8 cellular contexts compared by ENCODE assay signal in genomic region chr19:34678085-34678412, GRCh38. TPM values are rescaled to one million over a fixed set of nuclear protein-coding genes. Genes with fewer than 3 reads are reported as not detected.
DNase-seq lines count a peak whose midpoint lies in the region; ATAC-seq, FAIRE-seq and TF ChIP-seq lines count a peak whose summit lies in the region.

No MANE protein-coding gene starts in this region.

- H3K79me2 ChIP-seq in H1 (ENCODE audit: control insufficient read depth in 1 of 2, insufficient read depth in 2 of 2, low read length in 2 of 2) = peaks cover 0 to 7% of the 10 kb centered on the region in 2 experiments; a peak in 1 of 4 replicates
- peaks cover 11% of the 10 kb centered on the region for H3K79me2 ChIP-seq in neural cell (replicated peaks; ENCODE audit: insufficient read depth, low read length)

- H2BK20ac ChIP-seq in H1 (ENCODE audit: low read length) = no peak overlapping the region

- H3K9ac ChIP-seq in NT2/D1 (ENCODE audit: insufficient read length, low read depth) (peak overlapping the region; percentile 83), H1 (replicated peaks in 1 of 4; ENCODE audit: extremely low read depth in 1 of 4, low read depth in 3 of 4, low read length in 3 of 4) (peak overlapping the region; percentile 80 to 90 (median 88)), neural cell (ENCODE audit: low read length) (peak overlapping the region; percentile 91)

- no peak overlapping the region for H3K14ac ChIP-seq in H1 (ENCODE audit: insufficient read length)

- H3F3A ChIP-seq in neural cell (ENCODE audit: insufficient read depth, low read length, poor library complexity, severe bottlenecking) = peaks cover 4% of the 10 kb centered on the region

- H4K20me1 ChIP-seq in H1 (replicated peaks in 1 of 2; ENCODE audit: control insufficient read depth in 1 of 2, insufficient read depth in 2 of 2, low read length in 2 of 2) (no peaks in the 10 kb centered on the region), neural cell (ENCODE audit: insufficient read depth) (no peaks in the 10 kb centered on the region)

- H4K5ac ChIP-seq in H1 (ENCODE audit: insufficient read length, low read depth, low read length) = peak overlapping the region; percentile 76

- no peak overlapping the region for H3K56ac ChIP-seq in H1 (replicated peaks; ENCODE audit: insufficient read length, low read depth, low read length)

- H2BK12ac ChIP-seq in H1 (ENCODE audit: low read depth, low read length) = no peak overlapping the region

- no peak overlapping the region for H2AK5ac ChIP-seq in H1 (ENCODE audit: low read depth, low read length)

- 0 out of 2 replicates have a peak overlapping the region, but pooled peaks have one; percentile 10 for H2BK5ac ChIP-seq in H1 (ENCODE audit: low read depth, low read length)

- H3K27ac ChIP-seq in C4-2B = peak overlapping the region; percentile 80
- H3K27ac ChIP-seq in H1 (ENCODE audit: low read depth, low read length) = no peak overlapping the region; the same call in 1 of the 2 replicates
- peak overlapping the region; percentile 96 for H3K27ac ChIP-seq in neural cell (ENCODE audit: low read length)

- POLR2A ChIA-PET in H1 (lab: Charles Lee; ENCODE audit: partially characterized antibody) = interaction anchor here (0.6 to 2.2 kb wide), 23 partner anchors 9 to 598 kb away, joined by 3 to 19 read pairs (median 4); partner anchors contain the start of gene WTIP

- TF ChIP-seq EP300 in H1 (IDR thresholded peaks at IDR 0.05; ENCODE audit: borderline replicate concordance in 1 of 2, low read depth in 2 of 2, low read length in 2 of 2) (no peak), neural cell (conservative IDR thresholded peaks at IDR 0.05; ENCODE audit: poor library complexity, severe bottlenecking) (no peak)

- no peak for DNase-seq in NT2/D1 (ENCODE audit: low read depth, low spot score)
- no peak for DNase-seq in H1 (ENCODE audit: low read depth in 1 of 2, low spot score in 2 of 2)
- no peak for DNase-seq in ureter (ENCODE audit: low spot score)
- no peak for DNase-seq in NCI-H2029 (lab: John Stamatoyannopoulos, UW)
- no peak for DNase-seq in NCI-H774 (lab: John Stamatoyannopoulos, UW)
- DNase-seq in sciatic nerve (ENCODE audit: low spot score) = no peak

- 19% methylated on average over 18 of the region's 20 CpGs; no CpG with 5 or more reads in 1 of the 2 experiments for WGBS in H1 (ENCODE audit: extremely low coverage in 1 of 2, insufficient coverage in 1 of 2, insufficient read length in 1 of 2, insufficient replicate concordance in 2 of 2, low coverage in 1 of 2, low lambda C conversion rate in 2 of 2, missing lambda C conversion rate in 1 of 2), 2 experiments

- H2BK15ac ChIP-seq in H1 (ENCODE audit: low read length) = no peak overlapping the region

- TF ChIP-seq CTCF in C4-2B (conservative IDR thresholded peaks at IDR 0.05) = no peak
- TF ChIP-seq CTCF in H1 (IDR thresholded peaks at IDR 0.05; ENCODE audit: control extremely low read depth in 1 of 3, insufficient read depth in 1 of 3, low read depth in 1 of 3, low read length in 3 of 3) = no peak
- no peak for TF ChIP-seq CTCF in neural cell (IDR thresholded peaks at IDR 0.05; ENCODE audit: poor library complexity, severe bottlenecking)

- H4K8ac ChIP-seq in H1 (ENCODE audit: extremely low read depth, insufficient read depth, low read length) = peak overlapping the region; percentile 98

- H3K23me2 ChIP-seq in H1 (ENCODE audit: low read depth, low read length) = no peaks in the 10 kb centered on the region

- H3K4me3 ChIP-seq in NT2/D1 (ENCODE audit: insufficient read length, low read depth) (peak overlapping the region; percentile 74), H1 (ENCODE audit: extremely low read depth in 1 of 4, insufficient read depth in 2 of 4, low read depth in 3 of 4, low read length in 4 of 4) (peak overlapping the region; percentile 71 to 90 (median 75)), neural cell (ENCODE audit: low read length) (peak overlapping the region; percentile 93)

- no peak overlapping the region for H3K4ac ChIP-seq in H1 (replicated peaks; ENCODE audit: insufficient read length, low read depth, low read length)

- H3K36me3 ChIP-seq in NT2/D1 (ENCODE audit: insufficient read depth, insufficient read length, low read length) (peaks cover 32% of the 10 kb centered on the region), H1 (ENCODE audit: control insufficient read depth in 2 of 4, insufficient read depth in 4 of 4, low read length in 3 of 4) (peaks cover 3 to 37% (median 17%) of the 10 kb centered on the region in 4 experiments; a peak in 6 of 8 replicates), neural cell (ENCODE audit: insufficient read depth, low read length) (peaks cover 16% of the 10 kb centered on the region)

- H3K27me3 ChIP-seq in NT2/D1 (ENCODE audit: insufficient read depth, insufficient read length) = no peaks in the 10 kb centered on the region
- H3K27me3 ChIP-seq in H1 (replicated peaks in 1 of 4; ENCODE audit: control insufficient read depth in 3 of 4, extremely low read depth in 1 of 4, insufficient read depth in 3 of 4, low read length in 3 of 4) = no peaks in the 10 kb centered on the region; a peak in 3 of 7 replicates
- H3K27me3 ChIP-seq in neural cell (ENCODE audit: insufficient read depth, low read depth, low read length) = no peaks in the 10 kb centered on the region

- H3K4me2 ChIP-seq in H1 (ENCODE audit: insufficient read depth in 1 of 2, low read depth in 2 of 2, low read length in 2 of 2) (peak overlapping the region; percentile 82 to 94), neural cell (ENCODE audit: low read length) (peak overlapping the region; percentile 58)

- no peak overlapping the region for H3K23ac ChIP-seq in H1 (ENCODE audit: insufficient read length)

- H3K4me1 ChIP-seq in NT2/D1 (ENCODE audit: insufficient read depth, insufficient read length) (no peaks in the 10 kb centered on the region), H1 (replicated peaks in 1 of 4; ENCODE audit: control insufficient read depth in 3 of 4, insufficient read depth in 4 of 4, low read length in 3 of 4) (peaks cover 0 to 3% (median 2%) of the 10 kb centered on the region in 4 experiments; a peak in 4 of 7 replicates)

- no peak overlapping the region for H3K18ac ChIP-seq in H1 (ENCODE audit: extremely low read depth, low read length)

- H3K9me3 ChIP-seq in NT2/D1 (ENCODE audit: insufficient read depth, low read length) = peaks cover 6% of the 10 kb centered on the region
- peaks cover 3 to 4% of the 10 kb centered on the region in 2 experiments; a peak in 2 of 4 replicates for H3K9me3 ChIP-seq in H1 (ENCODE audit: insufficient read depth in 2 of 2, low read depth in 1 of 2, low read length in 1 of 2)
- H3K9me3 ChIP-seq in neural cell (ENCODE audit: low read length) = peaks cover 5% of the 10 kb centered on the region

- H4K91ac ChIP-seq in H1 (replicated peaks; ENCODE audit: insufficient read length, low read length) = no peak overlapping the region

- no peak for TF ChIP-seq POLR2A in H1 (IDR thresholded peaks at IDR 0.05; ENCODE audit: control extremely low read depth in 1 of 2, low read depth in 2 of 2, low read length in 2 of 2)

- no peak overlapping the region for H2BK120ac ChIP-seq in H1 (replicated peaks; ENCODE audit: low read depth, low read length)

- H2AFZ ChIP-seq in H1 (ENCODE audit: low read length) = 0 out of 2 replicates have a peak overlapping the region, but pooled peaks have one; percentile 36
- H2AFZ ChIP-seq in neural cell (ENCODE audit: low read depth, low read length) = peak overlapping the region; percentile 92

- CTCF ChIA-PET in H1 (lab: Charles Lee; ENCODE audit: partially characterized antibody) = interaction anchor here (0.6 to 1.2 kb wide), 3 partner anchors 161 to 434 kb away, joined by 3 to 4 read pairs (median 3); no protein-coding TSS in a partner anchor

- no peak for TF ChIP-seq RAD21 in H1 (IDR thresholded peaks at IDR 0.05 in 1 of 2, conservative IDR thresholded peaks at IDR 0.05 in 1 of 2; ENCODE audit: low read depth in 2 of 2, low read length in 2 of 2)
- TF ChIP-seq RAD21 in neural cell (conservative IDR thresholded peaks at IDR 0.05) = no peak

- no peaks in the 10 kb centered on the region for H3K9me2 ChIP-seq in neural cell (ENCODE audit: insufficient read depth, low read length)

- no peak for FAIRE-seq in H1 (lab: Jason Lieb, UNC)

- ATAC-seq in sciatic nerve = no peak

- H3K79me1 ChIP-seq in H1 (ENCODE audit: low read depth, low read length) = no peaks in the 10 kb centered on the region; the same call in 1 of the 2 replicates

- intact Hi-C loops in sciatic nerve (cut with DNase I) = no loop called here

RNA-seq across cellular contexts. Expression of gene ZNF302, which starts 0.6 kb away (rescaled TPM):
- total RNA-seq in H1 (2021; fragmentation: NEBNext Ultra II Directional; extraction: Animal tissue kit (Norgen Biotek cat#: 25700)) = 17.0 and 20.4 TPM in 2 replicates
- 9.1 and 10.9 TPM in 2 replicates for polyA plus RNA-seq in H1 (2011; rRNA removed)
- polyA plus RNA-seq in H1 (2011; cell fraction: cytosol; rRNA removed) = 14.1 TPM
- 19.0 TPM for polyA plus RNA-seq in H1 (2011; cell fraction: nucleus; rRNA removed)
- 10.9 to 19.6 TPM (median 11.2 TPM) in 4 replicates for polyA plus RNA-seq in H1 (2012, experiment 1 of 2)
- polyA plus RNA-seq in H1 (2012, experiment 2 of 2) = 1.0 TPM
- polyA plus RNA-seq in H1 (2013, experiment 1 of 2) = 16.5 TPM
- polyA plus RNA-seq in H1 (2013, experiment 2 of 2) = 14.4 TPM
- polyA minus RNA-seq in H1 (2011; rRNA and poly(A)+ RNA removed) = 13.2 and 14.7 TPM in 2 replicates
- polyA minus RNA-seq in H1 (2011; cell fraction: cytosol; rRNA and poly(A)+ RNA removed) = 10.9 TPM
- 37.1 TPM for polyA minus RNA-seq in H1 (2011; cell fraction: nucleus; rRNA and poly(A)+ RNA removed)
- 92.6 and 107 TPM in 2 replicates for polyA plus RNA-seq in neural cell
- 63.8 and 66.8 TPM in 2 replicates for polyA minus RNA-seq in neural cell
- 41.1 TPM for total RNA-seq in ureter
- total RNA-seq in sciatic nerve = 46.3 TPM

RNA-seq across cellular contexts. Expression of gene SCGB2B2, which starts 1.1 kb away (rescaled TPM):
- total RNA-seq in H1 (2021; fragmentation: NEBNext Ultra II Directional; extraction: Animal tissue kit (Norgen Biotek cat#: 25700)) = not detected in 2 replicates
- polyA plus RNA-seq in H1 (2011; rRNA removed) (0.09 and 0.19 TPM in 2 replicates), neural cell (0.51 TPM in 1 of 2 replicates, not detected in the other)
- polyA plus RNA-seq in H1 (2011; cell fraction: cytosol; rRNA removed) = 0.04 TPM
- polyA plus RNA-seq in H1 (2011; cell fraction: nucleus; rRNA removed) = 0.63 TPM
- polyA plus RNA-seq in H1 (2012, experiment 1 of 2) = 0.32 TPM in 1 of 4 replicates, not detected in the others
- polyA plus RNA-seq in H1 (2012, experiment 2 of 2) = not detected
- 0.02 TPM for polyA plus RNA-seq in H1 (2013, experiment 1 of 2)
- polyA plus RNA-seq in H1 (2013, experiment 2 of 2) = not detected
- 0.20 and 0.82 TPM in 2 replicates for polyA minus RNA-seq in H1 (2011; rRNA and poly(A)+ RNA removed)
- polyA minus RNA-seq in H1 (2011; cell fraction: cytosol; rRNA and poly(A)+ RNA removed) = not detected
- polyA minus RNA-seq in H1 (2011; cell fraction: nucleus; rRNA and poly(A)+ RNA removed) = 0.40 TPM
- polyA minus RNA-seq in neural cell = 0.24 and 0.58 TPM in 2 replicates
- total RNA-seq in ureter (3.4 TPM), sciatic nerve (1.3 TPM)

RNA-seq across cellular contexts. Expression of gene ZNF181, which starts 56.0 kb away (rescaled TPM):
- 7.5 and 8.0 TPM in 2 replicates for total RNA-seq in H1 (2021; fragmentation: NEBNext Ultra II Directional; extraction: Animal tissue kit (Norgen Biotek cat#: 25700))
- polyA plus RNA-seq in H1 (2011; rRNA removed) (2.1 and 2.8 TPM in 2 replicates), neural cell (42.1 and 57.5 TPM in 2 replicates)
- polyA plus RNA-seq in H1 (2011; cell fraction: cytosol; rRNA removed) = 7.0 TPM
- polyA plus RNA-seq in H1 (2011; cell fraction: nucleus; rRNA removed) = 5.1 TPM
- 4.8 to 5.2 TPM (median 5.1 TPM) in 4 replicates for polyA plus RNA-seq in H1 (2012, experiment 1 of 2)
- 0.21 TPM for polyA plus RNA-seq in H1 (2012, experiment 2 of 2)
- polyA plus RNA-seq in H1 (2013, experiment 1 of 2) = 5.7 TPM
- 4.9 TPM for polyA plus RNA-seq in H1 (2013, experiment 2 of 2)
- 3.7 and 7.7 TPM in 2 replicates for polyA minus RNA-seq in H1 (2011; rRNA and poly(A)+ RNA removed)
- 3.2 TPM for polyA minus RNA-seq in H1 (2011; cell fraction: cytosol; rRNA and poly(A)+ RNA removed)
- 14.9 TPM for polyA minus RNA-seq in H1 (2011; cell fraction: nucleus; rRNA and poly(A)+ RNA removed)
- 68.5 and 68.9 TPM in 2 replicates for polyA minus RNA-seq in neural cell
- total RNA-seq in ureter (12.2 TPM), sciatic nerve (17.4 TPM)
